Comparison of ENCODE assay signal across 14 cellular contexts in genomic region chr5:31196309-31196708, GRCh38. TPM values are rescaled to one million over a fixed set of nuclear protein-coding genes. Genes with fewer than 3 reads are reported as not detected.
A peak's percentile ranks its signal among the peaks of the same experiment; 100 is the strongest.
DNase-seq lines count a peak whose midpoint lies in the region; ATAC-seq, FAIRE-seq and TF ChIP-seq lines count a peak whose summit lies in the region.
"Had no signal": no experiment of that assay in that cellular context is flagged by ENCODE, and none has a peak within 500 bp of the region (broad histone marks: within the 10 kb centered on the region; RNA-seq: fewer than 3 reads in every experiment).

No MANE protein-coding gene starts in this region.

- TF ChIP-seq CTCF in NB4 (IDR thresholded peaks at IDR 0.05; ENCODE audit: low read depth, low read length) (no peak), endodermal cell (conservative IDR thresholded peaks at IDR 0.05) (peak; percentile 75), neural progenitor cell (IDR thresholded peaks at IDR 0.05) (peak; percentile 67)

- peaks cover 10% of the 10 kb centered on the region for H4K20me1 ChIP-seq in neural progenitor cell (ENCODE audit: low read depth)

- 19 to 34% methylated on average over 2 of the region's 2 CpGs for WGBS in endodermal cell (ENCODE audit: insufficient coverage in 1 of 2, insufficient read length in 1 of 2), 2 experiments

- H3K27ac Mint-ChIP-seq in endodermal cell (no peak overlapping the region), neural progenitor cell (no peak overlapping the region)
- no peak overlapping the region for H3K27ac Mint-ChIP-seq in activated T-cell treated with anti-CD3 and anti-CD28 coated beads, Interleukin-2, amount 50 U/mL, for 24 hours

- H3K27me3 ChIP-seq in endodermal cell (ENCODE audit: control insufficient read depth, insufficient read depth, low read length, poor library complexity, severe bottlenecking) (peaks cover 49% of the 10 kb centered on the region), neural progenitor cell (peaks cover 31% of the 10 kb centered on the region)
- H3K27me3 ChIP-seq: Peyer's patch had no signal

- H3K27me3 Mint-ChIP-seq in endodermal cell (ENCODE audit: insufficient read depth) (peaks cover 59% of the 10 kb centered on the region), neural progenitor cell (ENCODE audit: insufficient read depth, low read depth) (peaks cover 9% of the 10 kb centered on the region)
- peaks cover 57% of the 10 kb centered on the region for H3K27me3 Mint-ChIP-seq in activated T-cell treated with anti-CD3 and anti-CD28 coated beads, Interleukin-2, amount 50 U/mL, for 24 hours

- no peak for FAIRE-seq in H54 (lab: Jason Lieb, UNC)

- H3K4me2 ChIP-seq in neural progenitor cell, result peak overlapping the region; percentile 100

- DNase-seq in H4 (ENCODE audit: low spot score) (peak; percentile 88), NB4 (ENCODE audit: low read depth) (peak; percentile 10), endodermal cell (peak; percentile 55), neural progenitor cell (ENCODE audit: low spot score) (peak; percentile 70), H54 (ENCODE audit: insufficient read length, low spot score) (no peak)
- DNase-seq in activated T-cell treated with anti-CD3 and anti-CD28 coated beads, Interleukin-2, amount 50 U/mL, for 24 hours, result no peak
- DNase-seq: activated T-cell treated with anti-CD3 and anti-CD28 coated beads, Interleukin-2, amount 50 U/mL, for 1 hour; midbrain; NCI-H187 treated with DMSO at 0.1 percent for 48 hours; Peyer's patch; right cardiac atrium had no signal

- ATAC-seq in GM19452 (IDR thresholded peaks at IDR 0.05; ENCODE audit: unreplicated experiment), result no peak
- ATAC-seq in GM21381 (IDR thresholded peaks at IDR 0.05; ENCODE audit: unreplicated experiment), result no peak
- ATAC-seq: right cardiac atrium had no signal

- peaks cover 22% of the 10 kb centered on the region for H3F3A ChIP-seq in neural progenitor cell (ENCODE audit: low read depth)

- peaks cover 67% of the 10 kb centered on the region for H3K79me2 ChIP-seq in neural progenitor cell (ENCODE audit: low read depth)

- H3K4me1 Mint-ChIP-seq in endodermal cell (peaks cover 13% of the 10 kb centered on the region), neural progenitor cell (peaks cover 44% of the 10 kb centered on the region)
- H3K4me1 Mint-ChIP-seq in activated T-cell treated with anti-CD3 and anti-CD28 coated beads, Interleukin-2, amount 50 U/mL, for 24 hours (ENCODE audit: low read depth), result peaks cover 6% of the 10 kb centered on the region

- H3K4me1 ChIP-seq in endodermal cell (ENCODE audit: control insufficient read depth, insufficient read depth, low read length) (no peaks in the 10 kb centered on the region), neural progenitor cell (peaks cover 35% of the 10 kb centered on the region)

- no peaks in the 10 kb centered on the region for H3K36me3 ChIP-seq in endodermal cell (ENCODE audit: control insufficient read depth, insufficient read depth, low read length)
- H3K36me3 ChIP-seq in neural progenitor cell, result no peaks in the 10 kb centered on the region
- H3K36me3 ChIP-seq: Peyer's patch had no signal

- H3K4me3 ChIP-seq in NB4 (ENCODE audit: low read depth, low read length) (no peak overlapping the region), endodermal cell (ENCODE audit: low read length) (no peak overlapping the region), neural progenitor cell (peak overlapping the region; percentile 97)
- H3K4me3 ChIP-seq: Peyer's patch had no signal

- H3K27ac ChIP-seq in endodermal cell (ENCODE audit: low read depth, low read length) (no peak overlapping the region), neural progenitor cell (no peak overlapping the region)
- H3K27ac ChIP-seq: Peyer's patch, VCaP had no signal

- H3K9me3 ChIP-seq in endodermal cell (ENCODE audit: control insufficient read depth, low read length), result no peaks in the 10 kb centered on the region
- no peaks in the 10 kb centered on the region for H3K9me3 ChIP-seq in neural progenitor cell (ENCODE audit: low read depth)
- H3K9me3 ChIP-seq: Peyer's patch had no signal

- no peak overlapping the region for H3K4me3 Mint-ChIP-seq in endodermal cell
- H3K4me3 Mint-ChIP-seq in neural progenitor cell, result peak overlapping the region; percentile 96
- no peak overlapping the region for H3K4me3 Mint-ChIP-seq in activated T-cell treated with anti-CD3 and anti-CD28 coated beads, Interleukin-2, amount 50 U/mL, for 24 hours

- H3K9me3 Mint-ChIP-seq in endodermal cell (no peaks in the 10 kb centered on the region), neural progenitor cell (no peaks in the 10 kb centered on the region)
- no peaks in the 10 kb centered on the region for H3K9me3 Mint-ChIP-seq in activated T-cell treated with anti-CD3 and anti-CD28 coated beads, Interleukin-2, amount 50 U/mL, for 24 hours

- H3K36me3 Mint-ChIP-seq in endodermal cell (ENCODE audit: low read depth) (no peaks in the 10 kb centered on the region), neural progenitor cell (peaks cover 13% of the 10 kb centered on the region)
- H3K36me3 Mint-ChIP-seq in activated T-cell treated with anti-CD3 and anti-CD28 coated beads, Interleukin-2, amount 50 U/mL, for 24 hours (ENCODE audit: low read depth), result no peaks in the 10 kb centered on the region

- no peak overlapping the region for H2AFZ ChIP-seq in neural progenitor cell (replicated peaks)

- H3K9ac ChIP-seq in endodermal cell (ENCODE audit: extremely low read depth, low read length, poor library complexity, severe bottlenecking) (no peak overlapping the region), neural progenitor cell (no peak overlapping the region)

- TF ChIP-seq POLR2A in NB4 (IDR thresholded peaks at IDR 0.05; ENCODE audit: extremely low read depth, insufficient read length) (no peak), H54 (IDR thresholded peaks at IDR 0.05; ENCODE audit: low read depth, low read length) (no peak)

RNA-seq across cellular contexts. Expression of gene CDH6, which starts 2.8 kb away (rescaled TPM):
- total RNA-seq in H4 (2014; rRNA removed; shearing (Covaris generic)), result 65.1 and 70.2 TPM in 2 replicates
- total RNA-seq in endodermal cell, result 1 to 10 TPM; 1.1 TPM
- polyA plus RNA-seq in endodermal cell (2013, experiment 1 of 2), result 167 TPM
- 172 TPM for polyA plus RNA-seq in endodermal cell (2013, experiment 2 of 2)
- 17.9 and 18.0 TPM in 2 replicates for total RNA-seq in neural progenitor cell (ENCODE audit: low replicate concordance)

Comparison
In these comparisons a context has a peak if more than half of its experiments do, and no peak if none do; other contexts are left out.
1. DNase-seq: peak in H4 (single experiment), NB4 (single experiment), endodermal cell (single experiment) and neural progenitor cell (single experiment); none in H54 (single experiment) and activated T-cell treated with anti-CD3 and anti-CD28 coated beads, Interleukin-2, amount 50 U/mL, for 24 hours (single experiment).